Comparison of ENCODE assay signal across 9 cellular contexts in genomic region chr1:207645632-207646081, GRCh38. TPM values are rescaled to one million over a fixed set of nuclear protein-coding genes. Genes with fewer than 3 reads are reported as not detected.
DNase-seq lines count a peak whose midpoint lies in the region; ATAC-seq and TF ChIP-seq lines count a peak whose summit lies in the region.
"Had no signal": no experiment of that assay in that cellular context is flagged by ENCODE, and none has a peak within 500 bp of the region (broad histone marks: within the 10 kb centered on the region; RNA-seq: fewer than 3 reads in every experiment).

No MANE protein-coding gene starts in this region.

- no peaks in the 10 kb centered on the region for H3K36me3 ChIP-seq in iPS DF 6.9 (ENCODE audit: control insufficient read depth, insufficient read depth, low read length)
- H3K36me3 ChIP-seq in smooth muscle cell (ENCODE audit: low read depth): no peaks in the 10 kb centered on the region

- H3K27me3 ChIP-seq in iPS DF 6.9 (ENCODE audit: control insufficient read depth, insufficient read depth, low read length) (no peaks in the 10 kb centered on the region), smooth muscle cell (ENCODE audit: low read depth) (peaks cover 3% of the 10 kb centered on the region)

- peak overlapping the region; percentile 62 for H3K4me3 Mint-ChIP-seq in activated CD4-positive, alpha-beta memory T cell treated with anti-CD3 and anti-CD28 coated beads for 36 hours

- H3K79me2 ChIP-seq in smooth muscle cell (ENCODE audit: low read depth): no peaks in the 10 kb centered on the region

- H3F3A ChIP-seq in smooth muscle cell (ENCODE audit: low read depth): no peaks in the 10 kb centered on the region

- H3K4me1 ChIP-seq in iPS DF 6.9 (ENCODE audit: control insufficient read depth, insufficient read depth, low read length) (peaks cover 4% of the 10 kb centered on the region), smooth muscle cell (ENCODE audit: low read depth) (no peaks in the 10 kb centered on the region)

- H3K4me1 Mint-ChIP-seq in activated CD4-positive, alpha-beta memory T cell treated with anti-CD3 and anti-CD28 coated beads for 36 hours (ENCODE audit: low read depth): peaks cover 12% of the 10 kb centered on the region

- ATAC-seq in GM21737 (IDR thresholded peaks at IDR 0.05; ENCODE audit: unreplicated experiment): no peak

- H2AFZ ChIP-seq in smooth muscle cell (ENCODE audit: low read depth): no peak overlapping the region

- POLR2A ChIA-PET in activated CD4-positive, alpha-beta memory T cell treated with anti-CD3 and anti-CD28 coated beads for 36 hours (lab: Charles Lee): no interaction called here

- intact Hi-C loops in activated CD4-positive, alpha-beta memory T cell treated with anti-CD3 and anti-CD28 coated beads for 36 hours (cut with micrococcal nuclease): no loop called here

- H3K27me3 Mint-ChIP-seq in activated CD4-positive, alpha-beta memory T cell treated with anti-CD3 and anti-CD28 coated beads for 36 hours: peaks cover 14% of the 10 kb centered on the region

- no peak overlapping the region for H3K27ac Mint-ChIP-seq in activated CD4-positive, alpha-beta memory T cell treated with anti-CD3 and anti-CD28 coated beads for 36 hours

- peak overlapping the region; percentile 83 for H3K4me2 ChIP-seq in smooth muscle cell

- no peaks in the 10 kb centered on the region for H4K20me1 ChIP-seq in smooth muscle cell (ENCODE audit: low read depth)

- DNase-seq in NCI-H1417 (lab: John Stamatoyannopoulos, UW) (peak in 2 of 3 experiments; percentile 67 to 73), NCI-H1417 treated with DMSO at 0.1 percent for 48 hours (lab: John Stamatoyannopoulos, UW) (no peak), iPS DF 6.9 (ENCODE audit: low read depth, low spot score) (no peak), smooth muscle cell (lab: John Stamatoyannopoulos, UW; ENCODE audit: unreplicated experiment) (no peak), middle frontal gyrus (ENCODE audit: extremely low spot score, low spot score) (no peak), OCI-M2 (lab: John Stamatoyannopoulos, UW; ENCODE audit: unreplicated experiment) (no peak)
- DNase-seq in activated CD4-positive, alpha-beta memory T cell treated with anti-CD3 and anti-CD28 coated beads for 36 hours: no peak
- DNase-seq: 8988T had no signal

- no peaks in the 10 kb centered on the region for H3K36me3 Mint-ChIP-seq in activated CD4-positive, alpha-beta memory T cell treated with anti-CD3 and anti-CD28 coated beads for 36 hours

- H3K9ac ChIP-seq in smooth muscle cell (ENCODE audit: low read depth): no peak overlapping the region

- TF ChIP-seq CTCF in smooth muscle cell (IDR thresholded peaks at IDR 0.05; ENCODE audit: borderline replicate concordance, insufficient read depth, poor library complexity, severe bottlenecking): no peak

- WGBS in iPS DF 6.9 (ENCODE audit: insufficient coverage, insufficient read length): no CpG with 5 or more reads among the region's 17 CpGs
- WGBS in smooth muscle cell (ENCODE audit: low lambda C conversion rate): 75% methylated on average over 17 of the region's 17 CpGs

- H3K4me3 ChIP-seq in iPS DF 6.9 (ENCODE audit: low read length): peak overlapping the region; percentile 70; the same call in 1 of the 2 replicates
- H3K4me3 ChIP-seq in smooth muscle cell: no peak overlapping the region

- H3K9me3 ChIP-seq in iPS DF 6.9 (ENCODE audit: control insufficient read depth, insufficient read depth, low read length) (no peaks in the 10 kb centered on the region), smooth muscle cell (replicated peaks; ENCODE audit: low read depth) (no peaks in the 10 kb centered on the region)

- H3K9me3 Mint-ChIP-seq in activated CD4-positive, alpha-beta memory T cell treated with anti-CD3 and anti-CD28 coated beads for 36 hours: no peaks in the 10 kb centered on the region

- no peak overlapping the region for H3K27ac ChIP-seq in iPS DF 6.9 (ENCODE audit: low read length)
- no peak overlapping the region for H3K27ac ChIP-seq in smooth muscle cell (ENCODE audit: low read depth)

- CTCF ChIA-PET in activated CD4-positive, alpha-beta memory T cell treated with anti-CD3 and anti-CD28 coated beads for 36 hours (lab: Charles Lee): interaction anchor here (0.6 kb wide), 1 partner anchor 151 kb away, joined by 3 read pairs; no protein-coding TSS in a partner anchor

RNA-seq across cellular contexts. Expression of gene CR1L, which starts 0.7 kb away (rescaled TPM):
- total RNA-seq in activated CD4-positive, alpha-beta memory T cell treated with anti-CD3 and anti-CD28 coated beads for 36 hours: not detected
- total RNA-seq in smooth muscle cell: not detected in 2 replicates
- polyA plus RNA-seq in smooth muscle cell: 0.95 TPM in 1 of 2 replicates, not detected in the other

Comparison
In these comparisons a context has a peak if more than half of its experiments do, and no peak if none do; other contexts are left out.
1. DNase-seq: peak in NCI-H1417 (2 of 3); none in NCI-H1417 treated with DMSO at 0.1 percent for 48 hours (single experiment), activated CD4-positive, alpha-beta memory T cell treated with anti-CD3 and anti-CD28 coated beads for 36 hours (single experiment), iPS DF 6.9 (single experiment), smooth muscle cell (single experiment), middle frontal gyrus (single experiment) and OCI-M2 (single experiment).